20 cellular contexts compared by ENCODE assay signal in the genomic region with DNA sequence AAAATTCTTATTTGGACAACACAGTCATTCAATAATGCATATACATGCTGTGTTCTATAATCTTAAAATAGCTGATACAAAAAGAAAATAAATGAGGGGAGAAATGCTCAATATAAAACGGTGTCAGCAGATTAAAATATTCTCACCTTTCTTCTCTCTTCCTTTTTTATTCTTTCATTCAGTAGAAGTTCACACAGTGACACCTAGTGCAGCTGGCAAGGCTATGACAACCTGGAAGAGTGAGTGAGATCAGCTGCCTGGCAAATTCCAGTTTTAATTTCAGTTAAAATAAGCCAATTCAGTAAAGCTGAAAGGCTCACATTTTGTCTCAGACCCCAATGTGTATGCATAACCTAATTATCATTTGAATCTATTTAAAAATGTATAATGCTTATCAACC.
DNase-seq lines count a peak whose midpoint lies in the region; TF ChIP-seq lines count a peak whose summit lies in the region.
"Had no signal": no experiment of that assay in that cellular context is flagged by ENCODE, and none has a peak within 500 bp of the region (broad histone marks: within the 10 kb centered on the region; RNA-seq: fewer than 3 reads in every experiment).

No MANE protein-coding gene starts in this region.

- H3K36me3 Mint-ChIP-seq in activated CD4-positive, alpha-beta memory T cell treated with anti-CD3 and anti-CD28 coated beads, Interleukin-2, amount 10 ng/mL, durations not matched to agents 7 days and 5 days (ENCODE audit: low read depth), result no peaks in the 10 kb centered on the region

- H3K9me2 ChIP-seq in Loucy (replicated peaks; ENCODE audit: low read depth, low read length), result no peaks in the 10 kb centered on the region
- no peaks in the 10 kb centered on the region for H3K9me2 ChIP-seq in neural cell (ENCODE audit: insufficient read depth, low read length)

- H3K27ac ChIP-seq in brain microvascular endothelial cell (no peak overlapping the region), neural cell (ENCODE audit: low read length) (no peak overlapping the region)
- H3K27ac ChIP-seq: ascending aorta, heart right ventricle had no signal

- H3K79me2 ChIP-seq in Loucy (ENCODE audit: insufficient read depth, low read length) (no peaks in the 10 kb centered on the region), neural cell (replicated peaks; ENCODE audit: insufficient read depth, low read length) (no peaks in the 10 kb centered on the region)

- H3K36me3 ChIP-seq in Loucy (ENCODE audit: insufficient read depth, low read length) (no peaks in the 10 kb centered on the region), brain microvascular endothelial cell (replicated peaks) (no peaks in the 10 kb centered on the region), neural cell (ENCODE audit: insufficient read depth, low read length) (no peaks in the 10 kb centered on the region)
- H3K36me3 ChIP-seq: ascending aorta, HAP-1, heart right ventricle had no signal

- TF ChIP-seq CTCF in Loucy (conservative IDR thresholded peaks at IDR 0.05; ENCODE audit: low read length) (peak; percentile 71), brain microvascular endothelial cell (IDR thresholded peaks at IDR 0.05; ENCODE audit: low read depth, low read length, missing control alignments) (peak; percentile 31), neural cell (IDR thresholded peaks at IDR 0.05; ENCODE audit: poor library complexity, severe bottlenecking) (peak; percentile 70)

- H3K27me3 ChIP-seq in Loucy (ENCODE audit: insufficient read depth, low read length, poor library complexity, severe bottlenecking), result no peaks in the 10 kb centered on the region
- H3K27me3 ChIP-seq in brain microvascular endothelial cell (replicated peaks), result no peaks in the 10 kb centered on the region
- no peaks in the 10 kb centered on the region for H3K27me3 ChIP-seq in neural cell (ENCODE audit: insufficient read depth, low read depth, low read length)
- H3K27me3 ChIP-seq: ascending aorta had no signal

- no peak overlapping the region for H3K27ac Mint-ChIP-seq in activated CD4-positive, alpha-beta memory T cell treated with anti-CD3 and anti-CD28 coated beads, Interleukin-2, amount 10 ng/mL, durations not matched to agents 7 days and 5 days
- H3K27ac Mint-ChIP-seq: CD4-positive, alpha-beta T cell; T-helper 17 cell had no signal

- no peak overlapping the region for H3K4me3 Mint-ChIP-seq in activated CD4-positive, alpha-beta memory T cell treated with anti-CD3 and anti-CD28 coated beads, Interleukin-2, amount 10 ng/mL, durations not matched to agents 7 days and 5 days
- H3K4me3 Mint-ChIP-seq: CD4-positive, alpha-beta T cell; T-helper 17 cell had no signal

- no peak overlapping the region for H3K4me2 ChIP-seq in Loucy (ENCODE audit: low read depth, low read length, poor library complexity, severe bottlenecking)
- no peak overlapping the region for H3K4me2 ChIP-seq in neural cell (ENCODE audit: low read length)

- no peaks in the 10 kb centered on the region for H3K4me1 Mint-ChIP-seq in activated CD4-positive, alpha-beta memory T cell treated with anti-CD3 and anti-CD28 coated beads, Interleukin-2, amount 10 ng/mL, durations not matched to agents 7 days and 5 days
- H3K4me1 Mint-ChIP-seq: T-helper 17 cell had no signal

- H3K9me3 ChIP-seq in Loucy (ENCODE audit: insufficient read depth, low read depth, low read length), result peaks cover 8% of the 10 kb centered on the region; the same call in 1 of the 2 replicates
- H3K9me3 ChIP-seq in neural cell (ENCODE audit: low read length), result no peaks in the 10 kb centered on the region
- H3K9me3 ChIP-seq: HAP-1 had no signal

- peak; percentile 24 for DNase-seq in DMS53 (lab: John Stamatoyannopoulos, UW)
- DNase-seq in DMS53 treated with DMSO at 0.1 percent for 48 hours (lab: John Stamatoyannopoulos, UW; ENCODE audit: unreplicated experiment), result no peak
- DNase-seq in brain microvascular endothelial cell, result no peak
- DNase-seq in SK-N-DZ (ENCODE audit: low spot score), result no peak
- DNase-seq in activated CD4-positive, alpha-beta memory T cell treated with anti-CD3 and anti-CD28 coated beads, Interleukin-2, amount 10 ng/mL, durations not matched to agents 7 days and 5 days, result no peak
- DNase-seq in inferior parietal cortex (ENCODE audit: extremely low spot score), result no peak
- DNase-seq: activated CD4-positive, CD25-positive, alpha-beta regulatory T cell treated with anti-CD3 and anti-CD28 coated beads, Interleukin-2, amount 50 U/mL, for 72 hours; activated gamma-delta T cell treated with Interleukin-2 at 50 U/mL for 16 hours; CD4-positive, alpha-beta T cell; heart right ventricle; kidney glomerular epithelial cell; NCI-H1105; NCI-H446; occipital lobe; stimulated activated CD4-positive, alpha-beta T cell treated with anti-CD3 and anti-CD28 coated beads, Interleukin-4, amount 100 ng/mL, for 4 hours; T-helper 17 cell had no signal

- peak; percentile 70 for TF ChIP-seq RAD21 in neural cell (conservative IDR thresholded peaks at IDR 0.05)

- CTCF ChIA-PET in activated CD4-positive, alpha-beta memory T cell treated with anti-CD3 and anti-CD28 coated beads, Interleukin-2, amount 10 ng/mL, durations not matched to agents 7 days and 5 days (lab: Charles Lee), result no interaction called here

- peaks cover 7% of the 10 kb centered on the region for H3K4me1 ChIP-seq in Loucy (ENCODE audit: insufficient read depth, low read length, poor library complexity, severe bottlenecking)
- H3K4me1 ChIP-seq: ascending aorta, HAP-1, heart right ventricle had no signal

- H2AFZ ChIP-seq in Loucy (ENCODE audit: low read length), result 0 out of 2 replicates have a peak overlapping the region, but pooled peaks have one; percentile 18
- no peak overlapping the region for H2AFZ ChIP-seq in neural cell (ENCODE audit: low read depth, low read length)

- in situ Hi-C loops in brain microvascular endothelial cell (cut with HindIII; ENCODE audit: low pct_ligation_motif_present, low sequenced_read_pairs), result no loop called here

- no peak for TF ChIP-seq EP300 in neural cell (conservative IDR thresholded peaks at IDR 0.05; ENCODE audit: poor library complexity, severe bottlenecking)

- H3K4me3 ChIP-seq in Loucy (ENCODE audit: low read length, poor library complexity, severe bottlenecking) (no peak overlapping the region), brain microvascular endothelial cell (ENCODE audit: low read depth, low read length) (no peak overlapping the region), neural cell (ENCODE audit: low read length) (no peak overlapping the region)
- H3K4me3 ChIP-seq: ascending aorta, HAP-1, heart right ventricle had no signal

- POLR2A ChIA-PET in activated CD4-positive, alpha-beta memory T cell treated with anti-CD3 and anti-CD28 coated beads, Interleukin-2, amount 10 ng/mL, durations not matched to agents 7 days and 5 days (lab: Charles Lee), result no interaction called here

- H3K9ac ChIP-seq in Loucy (ENCODE audit: low read depth, low read length, poor library complexity, severe bottlenecking), result no peak overlapping the region
- no peak overlapping the region for H3K9ac ChIP-seq in neural cell (ENCODE audit: low read length)

- H4K20me1 ChIP-seq in Loucy (ENCODE audit: insufficient read depth, low read length, poor library complexity, severe bottlenecking), result no peaks in the 10 kb centered on the region
- H4K20me1 ChIP-seq in neural cell (ENCODE audit: insufficient read depth), result no peaks in the 10 kb centered on the region

- H3K9me3 Mint-ChIP-seq in activated CD4-positive, alpha-beta memory T cell treated with anti-CD3 and anti-CD28 coated beads, Interleukin-2, amount 10 ng/mL, durations not matched to agents 7 days and 5 days, result peaks cover 14% of the 10 kb centered on the region

- H3F3A ChIP-seq in Loucy (ENCODE audit: low read depth), result no peaks in the 10 kb centered on the region
- no peaks in the 10 kb centered on the region for H3F3A ChIP-seq in neural cell (ENCODE audit: insufficient read depth, low read length, poor library complexity, severe bottlenecking)

- no peaks in the 10 kb centered on the region for H3K27me3 Mint-ChIP-seq in activated CD4-positive, alpha-beta memory T cell treated with anti-CD3 and anti-CD28 coated beads, Interleukin-2, amount 10 ng/mL, durations not matched to agents 7 days and 5 days
- H3K27me3 Mint-ChIP-seq: CD4-positive, alpha-beta T cell; T-helper 17 cell had no signal

TF ChIP-seq in neural cell, 6 proteins besides CTCF, POLR2A, EP300 and RAD21:
- TF ChIP-seq SMC3 (conservative IDR thresholded peaks at IDR 0.05; ENCODE audit: poor library complexity) (peak; percentile 69), EZH2 (IDR thresholded peaks at IDR 0.05; ENCODE audit: borderline replicate concordance, insufficient read depth, low read length, poor library complexity, severe bottlenecking) (no peak)
